In the genomic region with DNA sequence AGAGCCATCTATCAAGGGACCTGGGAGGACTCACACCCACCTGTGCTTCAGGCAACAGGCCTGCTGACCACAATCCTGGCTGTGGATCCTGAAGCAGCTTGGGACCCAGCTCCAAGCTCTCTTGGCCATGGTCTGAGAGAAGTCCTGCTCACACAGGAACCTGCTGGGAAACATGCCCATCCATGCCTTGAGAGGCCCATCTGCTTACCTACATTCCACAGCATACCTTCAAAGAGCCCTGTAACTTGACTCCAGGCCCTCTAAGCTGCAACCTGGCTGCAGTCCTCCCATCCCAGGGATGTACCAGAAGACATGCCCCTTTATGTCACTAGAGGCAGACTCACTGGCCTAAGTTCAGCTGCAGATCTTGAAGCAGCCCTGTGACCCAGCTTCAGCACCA, we compare ENCODE assay signal across 2 cellular contexts.
TF ChIP-seq lines count a peak whose summit lies in the region.

No MANE protein-coding gene starts in this region.

TF ChIP-seq in HCT116, 20 proteins besides CTCF, POLR2A, EP300 and RAD21:
- no peak for TF ChIP-seq POLR2AphosphoS5 (IDR thresholded peaks at IDR 0.05; ENCODE audit: low read depth, low read length)
- TF ChIP-seq TCF7L2 (IDR thresholded peaks at IDR 0.05; ENCODE audit: borderline replicate concordance, extremely low read depth, insufficient read depth, insufficient read length), result no peak
- TF ChIP-seq SIN3A (IDR thresholded peaks at IDR 0.05; ENCODE audit: low read depth), result no peak
- TF ChIP-seq, protein P1, sequence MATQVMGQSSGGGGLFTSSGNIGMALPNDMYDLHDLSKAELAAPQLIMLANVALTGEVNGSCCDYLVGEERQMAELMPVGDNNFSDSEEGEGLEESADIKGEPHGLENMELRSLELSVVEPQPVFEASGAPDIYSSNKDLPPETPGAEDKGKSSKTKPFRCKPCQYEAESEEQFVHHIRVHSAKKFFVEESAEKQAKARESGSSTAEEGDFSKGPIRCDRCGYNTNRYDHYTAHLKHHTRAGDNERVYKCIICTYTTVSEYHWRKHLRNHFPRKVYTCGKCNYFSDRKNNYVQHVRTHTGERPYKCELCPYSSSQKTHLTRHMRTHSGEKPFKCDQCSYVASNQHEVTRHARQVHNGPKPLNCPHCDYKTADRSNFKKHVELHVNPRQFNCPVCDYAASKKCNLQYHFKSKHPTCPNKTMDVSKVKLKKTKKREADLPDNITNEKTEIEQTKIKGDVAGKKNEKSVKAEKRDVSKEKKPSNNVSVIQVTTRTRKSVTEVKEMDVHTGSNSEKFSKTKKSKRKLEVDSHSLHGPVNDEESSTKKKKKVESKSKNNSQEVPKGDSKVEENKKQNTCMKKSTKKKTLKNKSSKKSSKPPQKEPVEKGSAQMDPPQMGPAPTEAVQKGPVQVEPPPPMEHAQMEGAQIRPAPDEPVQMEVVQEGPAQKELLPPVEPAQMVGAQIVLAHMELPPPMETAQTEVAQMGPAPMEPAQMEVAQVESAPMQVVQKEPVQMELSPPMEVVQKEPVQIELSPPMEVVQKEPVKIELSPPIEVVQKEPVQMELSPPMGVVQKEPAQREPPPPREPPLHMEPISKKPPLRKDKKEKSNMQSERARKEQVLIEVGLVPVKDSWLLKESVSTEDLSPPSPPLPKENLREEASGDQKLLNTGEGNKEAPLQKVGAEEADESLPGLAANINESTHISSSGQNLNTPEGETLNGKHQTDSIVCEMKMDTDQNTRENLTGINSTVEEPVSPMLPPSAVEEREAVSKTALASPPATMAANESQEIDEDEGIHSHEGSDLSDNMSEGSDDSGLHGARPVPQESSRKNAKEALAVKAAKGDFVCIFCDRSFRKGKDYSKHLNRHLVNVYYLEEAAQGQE (IDR thresholded peaks at IDR 0.05; ENCODE audit: low read depth), result no peak
- TF ChIP-seq YY1 (IDR thresholded peaks at IDR 0.05; ENCODE audit: extremely low read depth, insufficient replicate concordance, low read depth, low read length), result no peak
- TF ChIP-seq EZH2 (IDR thresholded peaks at IDR 0.05), result no peak
- TF ChIP-seq EGR1 (IDR thresholded peaks at IDR 0.05; ENCODE audit: low read depth), result no peak
- TF ChIP-seq SP1 (IDR thresholded peaks at IDR 0.05; ENCODE audit: low read depth), result no peak
- TF ChIP-seq, protein P2, sequence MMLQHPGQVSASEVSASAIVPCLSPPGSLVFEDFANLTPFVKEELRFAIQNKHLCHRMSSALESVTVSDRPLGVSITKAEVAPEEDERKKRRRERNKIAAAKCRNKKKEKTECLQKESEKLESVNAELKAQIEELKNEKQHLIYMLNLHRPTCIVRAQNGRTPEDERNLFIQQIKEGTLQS (IDR thresholded peaks at IDR 0.05), result no peak
- no peak for TF ChIP-seq CBX3 (IDR thresholded peaks at IDR 0.05; ENCODE audit: low read depth)

TF ChIP-seq in H1, 55 proteins besides CTCF, POLR2A, EP300 and RAD21:
- no peak for TF ChIP-seq CBX8 (IDR thresholded peaks at IDR 0.05; ENCODE audit: borderline replicate concordance, low read depth, low read length)
- peak; percentile 26; the same call in 1 of the 2 replicates for TF ChIP-seq TEAD4 (IDR thresholded peaks at IDR 0.05; ENCODE audit: low read depth, low read length)
- TF ChIP-seq HDAC2 (IDR thresholded peaks at IDR 0.05; ENCODE audit: borderline replicate concordance in 1 of 2, low read depth in 2 of 2, low read length in 2 of 2), result no peak
- TF ChIP-seq EZH2 (IDR thresholded peaks at IDR 0.05; ENCODE audit: low read depth, low read length, severe bottlenecking), result no peak
